ENCODE assay signal across 7 cellular contexts in the genomic region with DNA sequence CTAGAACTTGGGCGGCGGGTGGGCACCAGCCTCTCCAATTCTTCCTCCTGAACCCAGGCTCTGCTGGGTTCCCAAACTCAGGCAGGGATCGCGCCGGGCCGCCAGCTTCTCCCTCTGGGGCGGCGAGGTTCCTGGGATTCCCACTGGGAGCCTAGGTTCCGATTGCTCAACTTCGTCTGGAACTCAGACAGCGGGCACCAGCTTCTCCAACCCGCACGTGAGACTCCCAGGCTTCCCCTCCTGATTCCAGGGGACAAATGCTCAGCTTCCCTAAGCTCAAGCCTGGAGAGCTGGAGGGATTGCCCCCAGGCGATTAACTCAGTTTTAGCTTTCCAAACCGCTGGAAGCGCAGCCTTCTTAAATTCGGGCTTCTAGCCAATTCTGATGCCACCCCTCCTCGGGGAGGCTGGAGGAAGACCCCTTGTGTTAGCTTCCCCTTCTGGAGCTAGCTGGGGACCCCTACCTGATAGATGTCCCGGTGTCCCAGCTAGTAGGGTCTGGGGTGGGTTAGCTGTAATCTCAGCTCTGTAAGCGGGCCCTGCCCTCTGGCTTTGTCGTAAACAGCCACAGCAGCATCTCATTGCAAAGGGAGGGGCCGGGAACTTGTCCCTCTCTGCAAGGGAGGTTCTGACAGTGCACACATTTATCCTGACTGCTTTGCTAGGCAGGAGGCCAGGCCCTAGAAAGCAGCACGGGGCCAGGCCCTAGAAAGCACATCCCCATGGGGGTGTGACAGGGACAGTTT. TPM values are rescaled to one million over a fixed set of nuclear protein-coding genes. Genes with fewer than 3 reads are reported as not detected.
DNase-seq lines count a peak whose midpoint lies in the region; TF ChIP-seq lines count a peak whose summit lies in the region.

No MANE protein-coding gene starts in this region.

- peaks cover 3 to 27% (median 17%) of the 10 kb centered on the region in 3 experiments; a peak in 5 of 7 replicates for H3K36me3 Mint-ChIP-seq in H9 (ENCODE audit: insufficient read depth in 1 of 3, low read depth in 3 of 3)

- H2BK20ac ChIP-seq in H9 (ENCODE audit: low read depth, low read length, poor library complexity, severe bottlenecking), result no peak overlapping the region

- H3K79me1 ChIP-seq in H9 (ENCODE audit: insufficient read depth, low read depth, low read length, poor library complexity, severe bottlenecking), result no peaks in the 10 kb centered on the region

- peaks cover 5 to 7% of the 10 kb centered on the region in 2 experiments for H3K4me1 Mint-ChIP-seq in H9

- peak overlapping the region; percentile 79 for H3K4me3 ChIP-seq in rectal smooth muscle tissue (ENCODE audit: low read length)

- H4K91ac ChIP-seq in H9 (ENCODE audit: insufficient read length, low read depth, low read length), result no peak overlapping the region

- H2BK5ac ChIP-seq in H9 (ENCODE audit: insufficient read length, low read length), result no peak overlapping the region

- H3K27ac ChIP-seq in H9 (ENCODE audit: insufficient read length, low read depth, low read length) (no peak overlapping the region), RWPE1 (peak overlapping the region; percentile 75), rectal smooth muscle tissue (ENCODE audit: low read depth, low read length) (no peak overlapping the region)

- H3K36me3 ChIP-seq in rectal smooth muscle tissue (ENCODE audit: control insufficient read depth, insufficient read depth, low read length), result peaks cover 8% of the 10 kb centered on the region

- no peak overlapping the region for H3K56ac ChIP-seq in H9 (ENCODE audit: insufficient read length, low read depth, low read length)

- no peak overlapping the region for H3K4ac ChIP-seq in H9 (ENCODE audit: low read depth, low read length)

- H3K27me3 ChIP-seq in H9 (ENCODE audit: insufficient read depth, low read length) (no peaks in the 10 kb centered on the region), rectal smooth muscle tissue (ENCODE audit: control insufficient read depth, insufficient read depth, low read length) (no peaks in the 10 kb centered on the region)

- H3T11ph ChIP-seq in H9 (ENCODE audit: low read length), result no peak overlapping the region

- H3K4me1 ChIP-seq in H9 (ENCODE audit: insufficient read depth, low read length), result no peaks in the 10 kb centered on the region; the same call in 1 of the 2 replicates
- peaks cover 8% of the 10 kb centered on the region for H3K4me1 ChIP-seq in rectal smooth muscle tissue (ENCODE audit: control insufficient read depth, insufficient read depth, low read length)

- no peaks in the 10 kb centered on the region for H3K79me2 ChIP-seq in H9 (ENCODE audit: insufficient read depth, low read length)

- no peak for DNase-seq in H9
- DNase-seq in RWPE1 (ENCODE audit: low spot score), result peak; percentile 37
- peak; percentile 47 for DNase-seq in fibroblast of gingiva (ENCODE audit: low read depth)
- no peak for DNase-seq in NCI-H187 (lab: John Stamatoyannopoulos, UW)
- no peak for DNase-seq in mucosa of gallbladder (ENCODE audit: low spot score)
- DNase-seq in HT-29 (ENCODE audit: low spot score), result no peak

- H4K5ac ChIP-seq in H9 (ENCODE audit: insufficient read length, low read depth, low read length), result no peak overlapping the region

- no peak overlapping the region; the same call in 1 of the 2 replicates for H3K14ac ChIP-seq in H9 (ENCODE audit: insufficient read depth, low read length)

- no peaks in the 10 kb centered on the region; the same call in 1 of the 2 replicates for H3K27me3 Mint-ChIP-seq in H9 (ENCODE audit: low read depth)

- no peak overlapping the region for H2AK5ac ChIP-seq in H9 (ENCODE audit: insufficient read length, low read length)

- H3K4me2 ChIP-seq in H9 (ENCODE audit: insufficient read depth, insufficient read length, low read length), result peak overlapping the region; percentile 79

- CTCF ChIA-PET in RWPE1 (lab: Yijun Ruan, JAX), result interaction anchor here (0.6 to 1.2 kb wide), 4 partner anchors 25 to 1555 kb away, joined by 3 to 6 read pairs (median 4); no protein-coding TSS in a partner anchor

- H2AFZ ChIP-seq in H9 (ENCODE audit: low read length), result no peak overlapping the region

- H3K23me2 ChIP-seq in H9 (ENCODE audit: insufficient read length, low read depth, low read length, poor library complexity, severe bottlenecking), result peaks cover 13% of the 10 kb centered on the region

- no peak overlapping the region for H2BK120ac ChIP-seq in H9 (ENCODE audit: low read depth, low read length, poor library complexity, severe bottlenecking)

- H2BK15ac ChIP-seq in H9 (ENCODE audit: low read depth, low read length), result 0 out of 2 replicates have a peak overlapping the region, but pooled peaks have one; percentile 49

- H3K9me3 Mint-ChIP-seq in H9, result no peaks in the 10 kb centered on the region

- H3K4me3 Mint-ChIP-seq in H9, result peak overlapping the region; percentile 58 to 85

- no peak overlapping the region for H4K8ac ChIP-seq in H9 (replicated peaks; ENCODE audit: insufficient read length, low read depth, low read length)

- no CpG with 5 or more reads among the region's 23 CpGs for WGBS in H9 (ENCODE audit: extremely low coverage, insufficient read length, low lambda C conversion rate)

- peak overlapping the region; percentile 48 for H3K9ac ChIP-seq in H9 (ENCODE audit: extremely low read depth, insufficient read length, low read length)
- peak overlapping the region; percentile 70 for H3K9ac ChIP-seq in rectal smooth muscle tissue (ENCODE audit: low read length)

- no peak overlapping the region for H3K27ac Mint-ChIP-seq in H9

- H3K9me3 ChIP-seq in H9 (ENCODE audit: control insufficient read depth, low read depth, low read length), result no peaks in the 10 kb centered on the region

- no peaks in the 10 kb centered on the region for H4K20me1 ChIP-seq in H9 (ENCODE audit: control insufficient read depth, insufficient read depth, insufficient read length)

- no peak for TF ChIP-seq CTCF in H9 (conservative IDR thresholded peaks at IDR 0.05)
- TF ChIP-seq CTCF in RWPE1 (conservative IDR thresholded peaks at IDR 0.05; ENCODE audit: low read depth), result no peak

- no peak overlapping the region for H3K18ac ChIP-seq in H9 (ENCODE audit: insufficient read length, low read depth, low read length)

- H3K23ac ChIP-seq in H9 (ENCODE audit: insufficient read length, low read depth, low read length), result no peak overlapping the region

- no peak overlapping the region for H2BK12ac ChIP-seq in H9 (ENCODE audit: insufficient read length, low read depth, low read length)

- POLR2A ChIA-PET in RWPE1 (lab: Yijun Ruan, JAX; ENCODE audit: low non-redundant PET), result interaction anchor here (0.5 to 0.7 kb wide), 3 partner anchors 17 to 494 kb away, joined by 3 to 7 read pairs (median 3); no protein-coding TSS in a partner anchor

RNA-seq across cellular contexts. Expression of a gene that starts 0.7 kb away (rescaled TPM):
- total RNA-seq in H9 (2021), result 15.7 and 18.7 TPM in 2 replicates
- 30.0 TPM for total RNA-seq in mucosa of gallbladder
- 7.1 and 7.5 TPM in 2 replicates for total RNA-seq in HT-29 (2014; rRNA removed; shearing (Covaris generic))

RNA-seq across cellular contexts. Expression of a gene that starts 7.2 kb away (rescaled TPM):
- total RNA-seq in H9 (2021) (40.5 and 41.5 TPM in 2 replicates), mucosa of gallbladder (87.6 TPM)
- total RNA-seq in HT-29 (2014; rRNA removed; shearing (Covaris generic)), result 4.2 and 5.6 TPM in 2 replicates

RNA-seq across cellular contexts. Expression of a gene that starts 12.4 kb away (rescaled TPM):
- 130 and 135 TPM in 2 replicates for total RNA-seq in H9 (2021)
- 157 TPM for total RNA-seq in mucosa of gallbladder
- 61.3 and 74.3 TPM in 2 replicates for total RNA-seq in HT-29 (2014; rRNA removed; shearing (Covaris generic))

RNA-seq across cellular contexts. Expression of a gene that starts 34.3 kb away (rescaled TPM):
- 2.4 and 2.8 TPM in 2 replicates for total RNA-seq in H9 (2021)
- 8.2 TPM for total RNA-seq in mucosa of gallbladder
- 4.0 and 6.4 TPM in 2 replicates for total RNA-seq in HT-29 (2014; rRNA removed; shearing (Covaris generic))

Comparison
In these comparisons a context has a peak if more than half of its experiments do, and no peak if none do; other contexts are left out.
1. DNase-seq: peak in RWPE1 (single experiment) and fibroblast of gingiva (single experiment); none in H9 (single experiment), NCI-H187 (0 of 2), mucosa of gallbladder (single experiment) and HT-29 (single experiment).